In genomic region chr7:53426145-53426750, GRCh38 we compare ENCODE assay signal across 21 cellular contexts.
A peak's percentile ranks its signal among the peaks of the same experiment; 100 is the strongest.
DNase-seq lines count a peak whose midpoint lies in the region; ATAC-seq and TF ChIP-seq lines count a peak whose summit lies in the region.
"Had no signal": no experiment of that assay in that cellular context is flagged by ENCODE, and none has a peak within 500 bp of the region (broad histone marks: within the 10 kb centered on the region; RNA-seq: fewer than 3 reads in every experiment).

No MANE protein-coding gene starts in this region.

- 64 to 66% methylated on average over 6 of the region's 6 CpGs for WGBS in testis, 2 donors
- 79 to 86% methylated on average over 6 of the region's 6 CpGs for WGBS in heart right ventricle, 2 donors

- H3K4me3 ChIP-seq in neuron (ENCODE audit: low read length), result no peak overlapping the region
- no peak overlapping the region for H3K4me3 ChIP-seq in testis
- no peak overlapping the region for H3K4me3 ChIP-seq in heart right ventricle
- H3K4me3 ChIP-seq: hepatocyte, lower lobe of right lung, SJCRH30, tibial nerve had no signal

- TF ChIP-seq CTCF in testis (IDR thresholded peaks at IDR 0.05) (no peak), heart right ventricle (IDR thresholded peaks at IDR 0.05) (no peak)

- no peaks in the 10 kb centered on the region for H3K4me1 ChIP-seq in neuron (ENCODE audit: insufficient read depth, low read length)
- peaks cover 3% of the 10 kb centered on the region for H3K4me1 ChIP-seq in testis
- no peaks in the 10 kb centered on the region for H3K4me1 ChIP-seq in heart right ventricle
- H3K4me1 ChIP-seq: foreskin keratinocyte, lower lobe of right lung, SJCRH30, tibial nerve had no signal

- H3K27me3 ChIP-seq in neuron (ENCODE audit: insufficient read depth, low read length) (no peaks in the 10 kb centered on the region), testis (no peaks in the 10 kb centered on the region), heart right ventricle (no peaks in the 10 kb centered on the region)
- H3K27me3 ChIP-seq: foreskin keratinocyte, hepatocyte, tibial nerve had no signal

- H3K9me3 ChIP-seq in neuron (ENCODE audit: low read length), result no peaks in the 10 kb centered on the region
- no peaks in the 10 kb centered on the region for H3K9me3 ChIP-seq in testis
- H3K9me3 ChIP-seq in heart right ventricle, result peaks cover 0 to 24% (median 0%) of the 10 kb centered on the region in 11 donors
- H3K9me3 ChIP-seq: SJCRH30 had no signal

- H3K36me3 ChIP-seq in neuron (ENCODE audit: insufficient read depth, low read length) (no peaks in the 10 kb centered on the region), testis (ENCODE audit: low read depth, missing control alignments) (no peaks in the 10 kb centered on the region), heart right ventricle (no peaks in the 10 kb centered on the region)
- H3K36me3 ChIP-seq: lower lobe of right lung, SJCRH30, tibial nerve had no signal

- H3K27ac ChIP-seq in testis (no peak overlapping the region), heart right ventricle (no peak overlapping the region)
- H3K27ac ChIP-seq: foreskin keratinocyte, hepatocyte, lower lobe of right lung, SJCRH30, tibial nerve had no signal

- no peak for ATAC-seq in heart right ventricle
- ATAC-seq: activated CD8-positive, alpha-beta T cell treated with anti-CD3 and anti-CD28 coated beads, Interleukin-2, amount 10 ng/mL, durations not matched to agents 7 days and 5 days; foreskin keratinocyte; lower lobe of right lung had no signal

- intact Hi-C loops in testis (cut with DNase I; ENCODE audit: low total_unique reads), result no loop called here
- intact Hi-C loops in heart right ventricle (cut with DNase I), result loop anchor here in 1 of 10 donors (10.0 kb wide), 1 partner anchor 59 kb away; no protein-coding TSS in a partner anchor

- no peak for TF ChIP-seq POLR2A in testis (IDR thresholded peaks at IDR 0.05)

- H2AFZ ChIP-seq in neuron (ENCODE audit: low read depth, low read length), result peak overlapping the region; percentile 51
- H2AFZ ChIP-seq: hepatocyte had no signal

- peak; percentile 55 for DNase-seq in HT1080 (ENCODE audit: low read depth)
- DNase-seq in NCI-H748 treated with DMSO at 0.1 percent for 48 hours (lab: John Stamatoyannopoulos, UW), result peak; percentile 32
- DNase-seq in astrocyte of the hippocampus (ENCODE audit: low read depth, low spot score), result peak; percentile 1
- DNase-seq in testis, result no peak
- no peak for DNase-seq in heart right ventricle
- no peak for DNase-seq in NCI-H1436 treated with DMSO at 0.1 percent for 48 hours (lab: John Stamatoyannopoulos, UW)
- DNase-seq: activated CD8-positive, alpha-beta T cell treated with anti-CD3 and anti-CD28 coated beads, Interleukin-2, amount 10 ng/mL, durations not matched to agents 7 days and 5 days; activated effector memory CD4-positive, alpha-beta T cell treated with anti-CD3 and anti-CD28 coated beads, Interleukin-2, amount 50 U/mL, for 16 hours; CD4-positive, CD25-positive, alpha-beta regulatory T cell; effector CD8-positive, alpha-beta T cell; foreskin keratinocyte; KG1; lower lobe of right lung; NCI-H187 treated with DMSO at 0.1 percent for 48 hours; NCI-H774; posterior cingulate gyrus; SJCRH30; stimulated activated CD4-positive, alpha-beta T cell treated with anti-CD3 and anti-CD28 coated beads, Interleukin-15, amount 100 ng/mL, for 24 hours had no signal

Comparison
In these comparisons a context has a peak if more than half of its experiments do, and no peak if none do; other contexts are left out.
1. DNase-seq: peak in HT1080 (single experiment), NCI-H748 treated with DMSO at 0.1 percent for 48 hours (single experiment) and astrocyte of the hippocampus (single experiment); none in testis (single experiment), heart right ventricle (0 of 2) and NCI-H1436 treated with DMSO at 0.1 percent for 48 hours (single experiment).